In the genomic region with DNA sequence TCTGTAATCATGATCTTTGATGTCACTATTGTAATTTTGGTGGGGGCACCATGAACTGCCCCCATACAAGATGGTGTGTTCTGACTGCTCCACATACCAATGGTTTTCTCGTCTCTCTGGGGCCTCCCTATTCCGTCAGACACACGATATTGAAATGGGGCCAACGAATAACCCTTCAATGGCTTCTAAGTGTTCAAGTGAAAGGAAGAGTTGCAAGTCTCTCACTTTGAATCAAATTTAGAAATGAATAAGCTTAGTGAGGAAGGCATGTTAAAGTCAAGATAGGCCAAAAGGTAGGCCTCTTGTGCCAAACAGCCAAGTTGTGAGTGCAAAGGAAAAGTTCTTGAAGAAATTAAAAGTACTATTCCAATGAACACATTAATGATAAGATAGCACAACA, we compare ENCODE assay signal across 23 cellular contexts.
DNase-seq lines count a peak whose midpoint lies in the region; ATAC-seq and TF ChIP-seq lines count a peak whose summit lies in the region.
"Had no signal": no experiment of that assay in that cellular context is flagged by ENCODE, and none has a peak within 500 bp of the region (broad histone marks: within the 10 kb centered on the region; RNA-seq: fewer than 3 reads in every experiment).

No MANE protein-coding gene starts in this region.

- TF ChIP-seq EP300 in suprapubic skin (IDR thresholded peaks at IDR 0.05) = no peak

- H3K4me1 ChIP-seq in CD8-positive, alpha-beta memory T cell (ENCODE audit: insufficient read depth, low read length) = peaks cover 17% of the 10 kb centered on the region
- H3K4me1 ChIP-seq in suprapubic skin (peaks cover 22% of the 10 kb centered on the region), prostate gland (replicated peaks) (no peaks in the 10 kb centered on the region)

- H3K4me1 Mint-ChIP-seq in activated CD4-positive, alpha-beta T cell treated with anti-CD3 and anti-CD28 coated beads for 36 hours = peaks cover 43% of the 10 kb centered on the region
- H3K4me1 Mint-ChIP-seq in CD8-positive, alpha-beta memory T cell = peaks cover 34 to 53% (median 42%) of the 10 kb centered on the region in 3 donors
- H3K4me1 Mint-ChIP-seq in activated T-helper 17 cell treated with anti-CD3 and anti-CD28 coated beads, Interleukin-2, amount 50 U/mL, for 72 hours = peaks cover 14% of the 10 kb centered on the region
- peaks cover 37 to 71% (median 60%) of the 10 kb centered on the region in 4 donors for H3K4me1 Mint-ChIP-seq in naive thymus-derived CD8-positive, alpha-beta T cell

- H3K27ac Mint-ChIP-seq in activated CD4-positive, alpha-beta T cell treated with anti-CD3 and anti-CD28 coated beads for 36 hours = no peak overlapping the region
- peak overlapping the region in 5 of 8 donors; percentile 15 to 55 (median 33) for H3K27ac Mint-ChIP-seq in CD8-positive, alpha-beta memory T cell
- H3K27ac Mint-ChIP-seq in activated T-helper 17 cell treated with anti-CD3 and anti-CD28 coated beads, Interleukin-2, amount 50 U/mL, for 72 hours = peak overlapping the region; percentile 29
- H3K27ac Mint-ChIP-seq in naive thymus-derived CD8-positive, alpha-beta T cell = peak overlapping the region in 6 of 10 donors; percentile 1 to 88 (median 82)
- H3K27ac Mint-ChIP-seq: IgD-negative memory B cell had no signal

- no peak for TF ChIP-seq POLR2A in suprapubic skin (IDR thresholded peaks at IDR 0.05)
- TF ChIP-seq POLR2A in prostate gland (IDR thresholded peaks at IDR 0.05) = no peak

- H3K27ac ChIP-seq in CD8-positive, alpha-beta memory T cell (ENCODE audit: low read depth, low read length) = no peak overlapping the region
- H3K27ac ChIP-seq in suprapubic skin (no peak overlapping the region), prostate gland (no peak overlapping the region)
- H3K27ac ChIP-seq: 22Rv1, BLaER1 had no signal

- no peaks in the 10 kb centered on the region for H3K9me3 Mint-ChIP-seq in activated CD4-positive, alpha-beta T cell treated with anti-CD3 and anti-CD28 coated beads for 36 hours (ENCODE audit: low read depth)
- no peaks in the 10 kb centered on the region for H3K9me3 Mint-ChIP-seq in CD8-positive, alpha-beta memory T cell
- peaks cover 3% of the 10 kb centered on the region for H3K9me3 Mint-ChIP-seq in activated T-helper 17 cell treated with anti-CD3 and anti-CD28 coated beads, Interleukin-2, amount 50 U/mL, for 72 hours
- H3K9me3 Mint-ChIP-seq in naive thymus-derived CD8-positive, alpha-beta T cell = peaks cover 0 to 3% (median 0%) of the 10 kb centered on the region in 9 donors
- H3K9me3 Mint-ChIP-seq: CD4-positive, alpha-beta memory T cell had no signal

- intact Hi-C loops in activated CD4-positive, alpha-beta T cell treated with anti-CD3 and anti-CD28 coated beads for 36 hours (cut with DNase I, micrococcal nuclease) = no loop called here
- intact Hi-C loops in prostate gland (cut with DNase I) = no loop called here

- 83% methylated on average over 4 of the region's 4 CpGs for WGBS in suprapubic skin
- 94% methylated on average over 4 of the region's 4 CpGs for WGBS in prostate gland

- CTCF ChIA-PET in activated CD4-positive, alpha-beta T cell treated with anti-CD3 and anti-CD28 coated beads for 36 hours (lab: Charles Lee) = no interaction called here
- CTCF ChIA-PET in CD8-positive, alpha-beta memory T cell (lab: Charles Lee) = no interaction called here

- peaks cover 2% of the 10 kb centered on the region for H3K36me3 Mint-ChIP-seq in activated CD4-positive, alpha-beta T cell treated with anti-CD3 and anti-CD28 coated beads for 36 hours (ENCODE audit: low read depth)
- H3K36me3 Mint-ChIP-seq in CD8-positive, alpha-beta memory T cell = no peaks in the 10 kb centered on the region
- no peaks in the 10 kb centered on the region for H3K36me3 Mint-ChIP-seq in activated T-helper 17 cell treated with anti-CD3 and anti-CD28 coated beads, Interleukin-2, amount 50 U/mL, for 72 hours (ENCODE audit: low read depth)
- no peaks in the 10 kb centered on the region for H3K36me3 Mint-ChIP-seq in naive thymus-derived CD8-positive, alpha-beta T cell
- H3K36me3 Mint-ChIP-seq: CD4-positive, alpha-beta memory T cell had no signal

- no peaks in the 10 kb centered on the region for H3K9me3 ChIP-seq in CD8-positive, alpha-beta memory T cell (ENCODE audit: low read length)
- H3K9me3 ChIP-seq in suprapubic skin (no peaks in the 10 kb centered on the region), prostate gland (no peaks in the 10 kb centered on the region)

- TF ChIP-seq CTCF in suprapubic skin (IDR thresholded peaks at IDR 0.05) (no peak), prostate gland (IDR thresholded peaks at IDR 0.05) (no peak)

- no peaks in the 10 kb centered on the region for H3K27me3 Mint-ChIP-seq in activated CD4-positive, alpha-beta T cell treated with anti-CD3 and anti-CD28 coated beads for 36 hours
- no peaks in the 10 kb centered on the region for H3K27me3 Mint-ChIP-seq in CD8-positive, alpha-beta memory T cell
- no peaks in the 10 kb centered on the region for H3K27me3 Mint-ChIP-seq in activated T-helper 17 cell treated with anti-CD3 and anti-CD28 coated beads, Interleukin-2, amount 50 U/mL, for 72 hours
- H3K27me3 Mint-ChIP-seq in naive thymus-derived CD8-positive, alpha-beta T cell = no peaks in the 10 kb centered on the region
- H3K27me3 Mint-ChIP-seq: CD4-positive, alpha-beta memory T cell had no signal

- H3K27me3 ChIP-seq in CD8-positive, alpha-beta memory T cell (ENCODE audit: insufficient read depth, low read length, poor library complexity, severe bottlenecking) = no peaks in the 10 kb centered on the region
- H3K27me3 ChIP-seq in suprapubic skin (no peaks in the 10 kb centered on the region), prostate gland (replicated peaks; ENCODE audit: insufficient read depth) (no peaks in the 10 kb centered on the region)
- H3K27me3 ChIP-seq: BLaER1 had no signal

- no peak for DNase-seq in activated CD4-positive, alpha-beta T cell treated with anti-CD3 and anti-CD28 coated beads for 36 hours
- no peak for DNase-seq in activated CD4-positive, alpha-beta T cell treated with anti-CD3 and anti-CD28 coated beads for 4 hours
- DNase-seq in CD8-positive, alpha-beta memory T cell = no peak
- no peak for DNase-seq in naive thymus-derived CD8-positive, alpha-beta T cell
- DNase-seq in cerebellar nuclear complex (lab: John Stamatoyannopoulos, UW) (no peak), suprapubic skin (ENCODE audit: low spot score in 2 of 2) (no peak), prostate gland (ENCODE audit: low spot score) (no peak)
- DNase-seq: ACHN; CD4-positive, alpha-beta memory T cell; DMS53; GDM1; H7; NCI-H1694; NCI-H2081; NCI-H2171; NCI-H345; NCI-H524; NCI-H774; NK-92 treated with Interleukin-12 subunit alpha and Interleukin-12 subunit beta, amount 100 ng/mL, for 24 hours had no signal

- ATAC-seq in activated CD4-positive, alpha-beta T cell treated with anti-CD3 and anti-CD28 coated beads for 36 hours = peak; percentile 21
- ATAC-seq in activated T-helper 17 cell treated with anti-CD3 and anti-CD28 coated beads, Interleukin-2, amount 50 U/mL, for 72 hours (replicated peaks) = peak; percentile 42
- ATAC-seq in naive thymus-derived CD8-positive, alpha-beta T cell = no peak

- no peak overlapping the region for H3K4me3 Mint-ChIP-seq in activated CD4-positive, alpha-beta T cell treated with anti-CD3 and anti-CD28 coated beads for 36 hours
- no peak overlapping the region for H3K4me3 Mint-ChIP-seq in CD8-positive, alpha-beta memory T cell
- H3K4me3 Mint-ChIP-seq in activated T-helper 17 cell treated with anti-CD3 and anti-CD28 coated beads, Interleukin-2, amount 50 U/mL, for 72 hours = no peak overlapping the region
- no peak overlapping the region for H3K4me3 Mint-ChIP-seq in naive thymus-derived CD8-positive, alpha-beta T cell
- H3K4me3 Mint-ChIP-seq: CD4-positive, alpha-beta memory T cell had no signal

- POLR2A ChIA-PET in activated CD4-positive, alpha-beta T cell treated with anti-CD3 and anti-CD28 coated beads for 36 hours (lab: Charles Lee) = no interaction called here
- POLR2A ChIA-PET in CD8-positive, alpha-beta memory T cell (lab: Charles Lee) = no interaction called here
- POLR2A ChIA-PET in naive thymus-derived CD8-positive, alpha-beta T cell (lab: Charles Lee) = interaction anchor here (0.6 to 1.0 kb wide), 2 partner anchors 15 to 149 kb away, joined by 3 read pairs; no protein-coding TSS in a partner anchor

- H3K4me3 ChIP-seq in CD8-positive, alpha-beta memory T cell (ENCODE audit: low read length) = no peak overlapping the region
- H3K4me3 ChIP-seq in suprapubic skin = no peak overlapping the region
- H3K4me3 ChIP-seq in prostate gland = no peak overlapping the region
- H3K4me3 ChIP-seq: BLaER1 had no signal

- H3K36me3 ChIP-seq in CD8-positive, alpha-beta memory T cell (ENCODE audit: insufficient read depth, low read length) = no peaks in the 10 kb centered on the region
- no peaks in the 10 kb centered on the region for H3K36me3 ChIP-seq in suprapubic skin
- H3K36me3 ChIP-seq in prostate gland = no peaks in the 10 kb centered on the region
- H3K36me3 ChIP-seq: BLaER1 had no signal

Comparison
In these comparisons a context has a peak if more than half of its experiments do, and no peak if none do; other contexts are left out.
1. ATAC-seq: peak in activated CD4-positive, alpha-beta T cell treated with anti-CD3 and anti-CD28 coated beads for 36 hours (single experiment) and activated T-helper 17 cell treated with anti-CD3 and anti-CD28 coated beads, Interleukin-2, amount 50 U/mL, for 72 hours (single experiment); none in naive thymus-derived CD8-positive, alpha-beta T cell (0 of 2).